17 cellular contexts compared by ENCODE assay signal in genomic region chr1:198106007-198106406, GRCh38.
"Had no signal": no experiment of that assay in that cellular context is flagged by ENCODE, and none has a peak within 500 bp of the region (broad histone marks: within the 10 kb centered on the region; RNA-seq: fewer than 3 reads in every experiment).

No MANE protein-coding gene starts in this region.

- H3K27ac ChIP-seq: gastroesophageal sphincter, skin epidermis, tibial nerve, vagina had no signal

- H3K9me3 Mint-ChIP-seq: activated naive CD4-positive, alpha-beta T cell treated with anti-CD3 and anti-CD28 coated beads for 36 hours; activated T-helper 2 cell treated with anti-CD3 and anti-CD28 coated beads, Interferon-gamma antibody, Interleukin-2, Interleukin-4, amounts not matched to agents 10 μg/mL and 5 μg/mL and 100 μg/mL, durations not matched to agents 14 hours and 24 hours and 36 hours had no signal

- H3K9me3 ChIP-seq: gastroesophageal sphincter, tibial nerve, vagina had no signal

- H3K4me1 ChIP-seq: gastroesophageal sphincter, tibial nerve, vagina had no signal

- DNase-seq: activated CD4-positive, alpha-beta T cell treated with anti-CD3 and anti-CD28 coated beads, Interleukin-2, amount 50 U/mL, for 48 hours; activated naive CD4-positive, alpha-beta T cell treated with anti-CD3 and anti-CD28 coated beads for 36 hours; dermis blood vessel endothelial cell; islet precursor cell; naive thymus-derived CD4-positive, alpha-beta T cell; right cardiac atrium; stimulated activated CD4-positive, alpha-beta T cell treated with anti-CD3 and anti-CD28 coated beads, Interleukin-15, amount 100 ng/mL, for 24 hours; stimulated activated CD4-positive, alpha-beta T cell treated with anti-CD3 and anti-CD28 coated beads, Interleukin-4, amount 100 ng/mL, for 1 hour; stimulated activated naive CD4-positive, alpha-beta T cell; substantia nigra; T1000 had no signal

- H3K4me3 ChIP-seq: gastroesophageal sphincter, lung, skin epidermis, tibial nerve, vagina had no signal

- H3K27me3 Mint-ChIP-seq: naive thymus-derived CD4-positive, alpha-beta T cell had no signal

- H3K36me3 ChIP-seq: gastroesophageal sphincter, tibial nerve, vagina had no signal

- H3K27me3 ChIP-seq: gastroesophageal sphincter, tibial nerve, vagina had no signal

- H3K4me3 Mint-ChIP-seq: activated naive CD4-positive, alpha-beta T cell treated with anti-CD3 and anti-CD28 coated beads for 36 hours; naive thymus-derived CD4-positive, alpha-beta T cell had no signal

- ATAC-seq: gastroesophageal sphincter; naive thymus-derived CD4-positive, alpha-beta T cell; right cardiac atrium had no signal

- H3K27ac Mint-ChIP-seq: activated naive CD4-positive, alpha-beta T cell treated with anti-CD3 and anti-CD28 coated beads for 36 hours; activated T-helper 2 cell treated with anti-CD3 and anti-CD28 coated beads, Interferon-gamma antibody, Interleukin-2, Interleukin-4, amounts not matched to agents 10 μg/mL and 5 μg/mL and 100 μg/mL, durations not matched to agents 14 hours and 24 hours and 36 hours; naive thymus-derived CD4-positive, alpha-beta T cell had no signal

- H3K36me3 Mint-ChIP-seq: naive thymus-derived CD4-positive, alpha-beta T cell had no signal
